ENCODE assay signal across 19 cellular contexts in genomic region chr13:66663206-66663605, GRCh38.
DNase-seq lines count a peak whose midpoint lies in the region; ATAC-seq, FAIRE-seq and TF ChIP-seq lines count a peak whose summit lies in the region.
"Had no signal": no experiment of that assay in that cellular context is flagged by ENCODE, and none has a peak within 500 bp of the region (broad histone marks: within the 10 kb centered on the region; RNA-seq: fewer than 3 reads in every experiment).

No MANE protein-coding gene starts in this region.

- no peaks in the 10 kb centered on the region for H3K9me2 ChIP-seq in OCI-LY7 (ENCODE audit: insufficient read depth, low read length)

- H3K27ac ChIP-seq in HepG2 (ENCODE audit: extremely low read length, insufficient read depth, low read length) (no peak overlapping the region), right lobe of liver (no peak overlapping the region), OCI-LY7 (ENCODE audit: low read depth, low read length, poor library complexity, severe bottlenecking) (no peak overlapping the region)
- H3K27ac ChIP-seq: 22Rv1 had no signal

- TF ChIP-seq CTCF in HepG2 (CRISPR knock-in tag; IDR thresholded peaks at IDR 0.05) (no peak), right lobe of liver (IDR thresholded peaks at IDR 0.05) (no peak), OCI-LY7 (conservative IDR thresholded peaks at IDR 0.05; ENCODE audit: low read length) (no peak), nephron (IDR thresholded peaks at IDR 0.05; ENCODE audit: unreplicated experiment in 3 of 3) (no peak)

- ATAC-seq in HepG2 (no peak), right lobe of liver (no peak)

- DNase-seq in HepG2 (ENCODE audit: low spot score) (no peak), right lobe of liver (no peak), OCI-LY7 (ENCODE audit: low spot score) (no peak), activated gamma-delta T cell treated with Interleukin-2 at 50 U/mL for 16 hours (no peak), SW 1271 (lab: John Stamatoyannopoulos, UW) (no peak)
- DNase-seq in activated T-helper 1 cell treated with anti-CD3 and anti-CD28 coated beads, Interleukin-12 subunit alpha, Interleukin-12 subunit beta, Interleukin-2, Interleukin-4 antibody, amounts not matched to agents 30 ng/mL and 10 ng/mL and 1 ng/mL, durations not matched to agents 14 hours and 24 hours and 36 hours (ENCODE audit: low spot score): no peak
- DNase-seq: C1 segment of cervical spinal cord; Calu3; CD4-positive, alpha-beta memory T cell; COR-L47; DMS53; DMS79 treated with DMSO at 0.1 percent for 48 hours; GOT3; H7; HCEC 1CT had no signal

- no peaks in the 10 kb centered on the region for H3K36me3 ChIP-seq in HepG2 (replicated peaks in 1 of 2; ENCODE audit: control insufficient read depth in 1 of 2, insufficient read depth in 2 of 2, low read length in 2 of 2)
- no peaks in the 10 kb centered on the region for H3K36me3 ChIP-seq in right lobe of liver
- H3K36me3 ChIP-seq in OCI-LY7 (ENCODE audit: insufficient read depth, low read length): peaks cover 12% of the 10 kb centered on the region

- 28% methylated on average over 2 of the region's 2 CpGs for WGBS in HepG2 (ENCODE audit: low lambda C conversion rate)
- 47% methylated on average over 2 of the region's 2 CpGs for WGBS in right lobe of liver (ENCODE audit: insufficient coverage, low coverage, low lambda C conversion rate, missing lambda C conversion rate)

- CTCF ChIA-PET in HepG2 (lab: Yijun Ruan, JAX; ENCODE audit: low intra/inter-chr PET ratio, low total read pairs): no interaction called here
- CTCF ChIA-PET in OCI-LY7 (lab: Charles Lee; ENCODE audit: unreplicated experiment): no interaction called here

- H3K79me2 ChIP-seq in HepG2 (ENCODE audit: insufficient read depth, low read length) (no peaks in the 10 kb centered on the region), OCI-LY7 (ENCODE audit: insufficient read depth, low read depth, low read length) (no peaks in the 10 kb centered on the region)

- TF ChIP-seq POLR2A in HepG2 (IDR thresholded peaks at IDR 0.05; ENCODE audit: insufficient read depth in 1 of 2, low read depth in 2 of 2, low read length in 2 of 2) (no peak), right lobe of liver (IDR thresholded peaks at IDR 0.05) (no peak)

- H3K4me1 ChIP-seq in HepG2 (ENCODE audit: insufficient read depth, low read length) (no peaks in the 10 kb centered on the region), right lobe of liver (no peaks in the 10 kb centered on the region), OCI-LY7 (ENCODE audit: insufficient read depth, low read length, poor library complexity, severe bottlenecking) (peaks cover 40% of the 10 kb centered on the region)

- no peaks in the 10 kb centered on the region for H4K20me1 ChIP-seq in HepG2 (ENCODE audit: insufficient read depth, low read length)
- H4K20me1 ChIP-seq in OCI-LY7 (ENCODE audit: insufficient read depth, low read length): no peaks in the 10 kb centered on the region

- no TSS peak for BruUV-seq in HepG2 (replicated peaks; lab: Mats Ljungman, UMichigan)
- BruUV-seq in OCI-LY7 (replicated peaks; lab: Mats Ljungman, UMichigan): no TSS peak

- H3K27ac Mint-ChIP-seq in nephron: peak overlapping the region; percentile 34 to 78 (median 71)
- no peak overlapping the region for H3K27ac Mint-ChIP-seq in activated T-helper 1 cell treated with anti-CD3 and anti-CD28 coated beads, Interleukin-12 subunit alpha, Interleukin-12 subunit beta, Interleukin-2, Interleukin-4 antibody, amounts not matched to agents 30 ng/mL and 10 ng/mL and 1 ng/mL, durations not matched to agents 14 hours and 24 hours and 36 hours
- H3K27ac Mint-ChIP-seq: CD4-positive, alpha-beta memory T cell had no signal

- FAIRE-seq in HepG2 (lab: Jason Lieb, UNC): no peak
- FAIRE-seq: G401.6, GM12892 had no signal

- H3K4me3 ChIP-seq in HepG2 (replicated peaks in 1 of 3; ENCODE audit: insufficient read depth in 1 of 3, low read depth in 2 of 3, low read length in 3 of 3) (no peak overlapping the region), right lobe of liver (no peak overlapping the region), OCI-LY7 (ENCODE audit: low read depth, low read length, poor library complexity, severe bottlenecking) (no peak overlapping the region)

- peaks cover 34% of the 10 kb centered on the region for H3K4me1 Mint-ChIP-seq in nephron
- no peaks in the 10 kb centered on the region for H3K4me1 Mint-ChIP-seq in activated T-helper 1 cell treated with anti-CD3 and anti-CD28 coated beads, Interleukin-12 subunit alpha, Interleukin-12 subunit beta, Interleukin-2, Interleukin-4 antibody, amounts not matched to agents 30 ng/mL and 10 ng/mL and 1 ng/mL, durations not matched to agents 14 hours and 24 hours and 36 hours (ENCODE audit: low read depth)
- H3K4me1 Mint-ChIP-seq: CD4-positive, alpha-beta memory T cell had no signal

- no peaks in the 10 kb centered on the region for H3K9me3 ChIP-seq in HepG2 (ENCODE audit: low read length)
- no peaks in the 10 kb centered on the region for H3K9me3 ChIP-seq in right lobe of liver
- H3K9me3 ChIP-seq in OCI-LY7 (ENCODE audit: low read length): peaks cover 15% of the 10 kb centered on the region; the same call in 1 of the 2 replicates

- H3K27me3 ChIP-seq in HepG2 (ENCODE audit: control insufficient read depth in 1 of 2, insufficient read depth in 2 of 2, low read length in 2 of 2): no peaks in the 10 kb centered on the region
- H3K27me3 ChIP-seq in right lobe of liver: no peaks in the 10 kb centered on the region

- no peaks in the 10 kb centered on the region for H3K27me3 Mint-ChIP-seq in nephron (ENCODE audit: low read depth)
- H3K27me3 Mint-ChIP-seq in activated T-helper 1 cell treated with anti-CD3 and anti-CD28 coated beads, Interleukin-12 subunit alpha, Interleukin-12 subunit beta, Interleukin-2, Interleukin-4 antibody, amounts not matched to agents 30 ng/mL and 10 ng/mL and 1 ng/mL, durations not matched to agents 14 hours and 24 hours and 36 hours (ENCODE audit: insufficient read depth): peaks cover 3% of the 10 kb centered on the region
- H3K27me3 Mint-ChIP-seq: CD4-positive, alpha-beta memory T cell had no signal

- no peaks in the 10 kb centered on the region for H3K9me3 Mint-ChIP-seq in nephron
- no peaks in the 10 kb centered on the region for H3K9me3 Mint-ChIP-seq in activated T-helper 1 cell treated with anti-CD3 and anti-CD28 coated beads, Interleukin-12 subunit alpha, Interleukin-12 subunit beta, Interleukin-2, Interleukin-4 antibody, amounts not matched to agents 30 ng/mL and 10 ng/mL and 1 ng/mL, durations not matched to agents 14 hours and 24 hours and 36 hours

- H3K36me3 Mint-ChIP-seq in nephron (ENCODE audit: low read depth): no peaks in the 10 kb centered on the region
- no peaks in the 10 kb centered on the region for H3K36me3 Mint-ChIP-seq in activated T-helper 1 cell treated with anti-CD3 and anti-CD28 coated beads, Interleukin-12 subunit alpha, Interleukin-12 subunit beta, Interleukin-2, Interleukin-4 antibody, amounts not matched to agents 30 ng/mL and 10 ng/mL and 1 ng/mL, durations not matched to agents 14 hours and 24 hours and 36 hours (ENCODE audit: low read depth)
- H3K36me3 Mint-ChIP-seq: CD4-positive, alpha-beta memory T cell had no signal

- H3K4me2 ChIP-seq in HepG2 (ENCODE audit: low read depth, low read length) (no peak overlapping the region), OCI-LY7 (ENCODE audit: low read length) (no peak overlapping the region)

- intact Hi-C loops in HepG2 (cut with micrococcal nuclease; ENCODE audit: unreplicated experiment) (no loop called here), right lobe of liver (cut with DNase I) (no loop called here), OCI-LY7 (cut with micrococcal nuclease; ENCODE audit: unreplicated experiment) (no loop called here)
- intact Hi-C loops in activated T-helper 1 cell treated with anti-CD3 and anti-CD28 coated beads, Interleukin-12 subunit alpha, Interleukin-12 subunit beta, Interleukin-2, Interleukin-4 antibody, amounts not matched to agents 30 ng/mL and 10 ng/mL and 1 ng/mL, durations not matched to agents 14 hours and 24 hours and 36 hours (cut with micrococcal nuclease): no loop called here

- H3K9ac ChIP-seq in HepG2 (ENCODE audit: insufficient read depth, low read depth, low read length): no peak overlapping the region

- no peak for TF ChIP-seq RAD21 in HepG2 (CRISPR knock-in tag; IDR thresholded peaks at IDR 0.05)

- POLR2A ChIA-PET in HepG2 (lab: Yijun Ruan, JAX): no interaction called here
- POLR2A ChIA-PET in OCI-LY7 (lab: Charles Lee): interaction anchor here (0.6 kb wide), 1 partner anchor 445 kb away, joined by 3 read pairs; no protein-coding TSS in a partner anchor

- no peak overlapping the region for H2AFZ ChIP-seq in HepG2 (ENCODE audit: low read length)
- H2AFZ ChIP-seq in OCI-LY7 (ENCODE audit: low read length): peak overlapping the region; percentile 55; the same call in 1 of the 2 replicates

- TF ChIP-seq EP300 in HepG2 (IDR thresholded peaks at IDR 0.05; ENCODE audit: low read depth in 2 of 2, low read length in 2 of 2) (no peak), HepG2 (CRISPR knock-in tag; IDR thresholded peaks at IDR 0.05; ENCODE audit: borderline replicate concordance) (no peak)

- H3K4me3 Mint-ChIP-seq in nephron: no peak overlapping the region
- no peak overlapping the region for H3K4me3 Mint-ChIP-seq in activated T-helper 1 cell treated with anti-CD3 and anti-CD28 coated beads, Interleukin-12 subunit alpha, Interleukin-12 subunit beta, Interleukin-2, Interleukin-4 antibody, amounts not matched to agents 30 ng/mL and 10 ng/mL and 1 ng/mL, durations not matched to agents 14 hours and 24 hours and 36 hours
- H3K4me3 Mint-ChIP-seq: CD4-positive, alpha-beta memory T cell had no signal

- in situ Hi-C loops in HepG2 (cut with HindIII; ENCODE audit: extremely low pct_ligation_motif_present, low pct_unique_long_range_greater_than_20kb): no loop called here

TF ChIP-seq in HepG2, 621 proteins besides CTCF, POLR2A, EP300 and RAD21:
- TF ChIP-seq ZNF34 (CRISPR knock-in tag; IDR thresholded peaks at IDR 0.05; ENCODE audit: borderline replicate concordance): no peak
- peak; percentile 60 to 68 for TF ChIP-seq MAFK (conservative IDR thresholded peaks at IDR 0.05 in 1 of 2, IDR thresholded peaks at IDR 0.05 in 1 of 2; ENCODE audit: low read length in 2 of 2)
- TF ChIP-seq MAFF (IDR thresholded peaks at IDR 0.05; ENCODE audit: low read depth, low read length): peak; percentile 66
- TF ChIP-seq ZNF550 (CRISPR knock-in tag; IDR thresholded peaks at IDR 0.05; ENCODE audit: borderline replicate concordance): no peak
- no peak for TF ChIP-seq PITX1 (CRISPR knock-in tag; IDR thresholded peaks at IDR 0.05)
TF ChIP-seq in HepG2: peak in this region for 2.
